In genomic region chr4:47474799-47475198, GRCh38 we compare ENCODE assay signal across 18 cellular contexts.
"Had no signal": no experiment of that assay in that cellular context is flagged by ENCODE, and none has a peak within 500 bp of the region (broad histone marks: within the 10 kb centered on the region; RNA-seq: fewer than 3 reads in every experiment).

No MANE protein-coding gene starts in this region.

- H3K9me3 ChIP-seq: MG63, SJSA1 had no signal

- H3K36me3 ChIP-seq: MG63, SJSA1 had no signal

- H3K4me3 ChIP-seq: MG63, SJSA1, SK-N-MC had no signal

- H3K27me3 ChIP-seq: MG63, SJSA1 had no signal

- DNase-seq: KBM-7, MG63, NCI-H1092, NCI-H146, NCI-H187 treated with DMSO at 0.1 percent for 48 hours, NCI-H2029 treated with DMSO at 0.1 percent for 48 hours, NCI-H2171, NCI-H226, NCI-H446, NCI-H510A, NCI-H524 treated with DMSO at 0.1 percent for 48 hours, NCI-H69, NCI-H82, Right ventricle myocardium superior, RPMI8226, SIG-M5 had no signal
